19 cellular contexts compared by ENCODE assay signal in the genomic region with DNA sequence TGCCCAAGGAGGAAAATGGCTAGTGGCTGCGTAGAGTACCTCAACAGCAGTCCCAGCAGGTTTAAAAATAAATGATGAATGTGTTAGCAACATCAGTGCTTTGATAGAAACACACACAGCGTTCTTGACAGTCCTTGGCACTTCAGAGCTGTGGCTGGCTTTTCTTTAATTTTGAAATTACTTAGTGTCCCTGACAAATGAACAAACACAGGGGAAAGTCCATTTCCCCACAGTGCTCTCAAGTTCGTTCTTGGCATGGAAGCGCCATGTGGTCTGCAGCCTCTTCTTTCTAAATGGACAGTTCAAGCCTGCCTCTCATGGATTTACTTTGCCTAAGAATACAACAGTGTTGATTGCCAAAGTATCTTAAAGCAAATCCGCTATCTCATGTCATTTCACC.
DNase-seq lines count a peak whose midpoint lies in the region; ATAC-seq and TF ChIP-seq lines count a peak whose summit lies in the region.
"Had no signal": no experiment of that assay in that cellular context is flagged by ENCODE, and none has a peak within 500 bp of the region (broad histone marks: within the 10 kb centered on the region; RNA-seq: fewer than 3 reads in every experiment).

No MANE protein-coding gene starts in this region.

- no peak overlapping the region for H2BK15ac ChIP-seq in mesenchymal stem cell (ENCODE audit: low read depth, poor library complexity, severe bottlenecking)

- H4K8ac ChIP-seq in mesenchymal stem cell (ENCODE audit: low read length) = no peak overlapping the region

- no peak for TF ChIP-seq RAD21 in SK-N-SH (IDR thresholded peaks at IDR 0.05; ENCODE audit: low read length)

- H3K36me3 ChIP-seq in SK-N-SH (replicated peaks in 1 of 2; ENCODE audit: control insufficient read depth in 1 of 2, insufficient read depth in 2 of 2, low read length in 1 of 2) = no peaks in the 10 kb centered on the region
- no peaks in the 10 kb centered on the region for H3K36me3 ChIP-seq in SJSA1
- peaks cover 3% of the 10 kb centered on the region in 2 experiments for H3K36me3 ChIP-seq in mesenchymal stem cell (ENCODE audit: control insufficient read depth in 1 of 2, insufficient read depth in 2 of 2, low read depth in 1 of 2, low read length in 2 of 2)
- H3K36me3 ChIP-seq in smooth muscle cell (ENCODE audit: low read depth) = no peaks in the 10 kb centered on the region
- H3K36me3 ChIP-seq in body of pancreas (replicated peaks in 1 of 2; ENCODE audit: insufficient read depth in 1 of 2, low read depth in 2 of 2) = no peaks in the 10 kb centered on the region

- TF ChIP-seq CTCF in SK-N-SH (IDR thresholded peaks at IDR 0.05) (no peak), smooth muscle cell (IDR thresholded peaks at IDR 0.05; ENCODE audit: borderline replicate concordance, insufficient read depth, poor library complexity, severe bottlenecking) (no peak), body of pancreas (IDR thresholded peaks at IDR 0.05) (no peak)

- H4K20me1 ChIP-seq in SK-N-SH (ENCODE audit: insufficient read depth) (no peaks in the 10 kb centered on the region), smooth muscle cell (ENCODE audit: low read depth) (no peaks in the 10 kb centered on the region)

- POLR2A ChIA-PET in SK-N-SH (lab: Yijun Ruan, JAX) = no interaction called here

- no peak overlapping the region for H3K23ac ChIP-seq in mesenchymal stem cell (ENCODE audit: low read length in 2 of 2)

- no peaks in the 10 kb centered on the region for H3K9me2 ChIP-seq in SK-N-SH

- H3K4me1 ChIP-seq in SK-N-SH (ENCODE audit: control insufficient read depth in 1 of 2, insufficient read depth in 2 of 2, low read depth in 1 of 2, low read length in 1 of 2) (peaks cover 0 to 3% of the 10 kb centered on the region in 2 experiments; a peak in 1 of 4 replicates), SJSA1 (replicated peaks) (peaks cover 14% of the 10 kb centered on the region), mesenchymal stem cell (ENCODE audit: control insufficient read depth, insufficient read depth, low read depth, low read length) (peaks cover 16% of the 10 kb centered on the region), smooth muscle cell (ENCODE audit: low read depth) (peaks cover 9% of the 10 kb centered on the region), body of pancreas (no peaks in the 10 kb centered on the region)

- peak overlapping the region in 1 of 2 experiments; percentile 23 for H3K18ac ChIP-seq in mesenchymal stem cell (ENCODE audit: low read depth in 1 of 2, low read length in 2 of 2)

- peak overlapping the region; percentile 29 for H2BK120ac ChIP-seq in mesenchymal stem cell (ENCODE audit: low read depth, low read length)

- H4K91ac ChIP-seq in mesenchymal stem cell (ENCODE audit: low read length) = no peak overlapping the region

- CTCF ChIA-PET in SK-N-SH (lab: Yijun Ruan, JAX) = no interaction called here

- no peak for TF ChIP-seq POLR2A in body of pancreas (IDR thresholded peaks at IDR 0.05)

- peaks cover 14% of the 10 kb centered on the region for H3K79me1 ChIP-seq in mesenchymal stem cell (replicated peaks; ENCODE audit: low read length, poor library complexity, severe bottlenecking)

- 0 out of 2 replicates have a peak, but pooled peaks cover 12% of the 10 kb centered on the region for H3K9me3 ChIP-seq in SK-N-SH
- no peaks in the 10 kb centered on the region for H3K9me3 ChIP-seq in SJSA1 (replicated peaks)
- no peaks in the 10 kb centered on the region for H3K9me3 ChIP-seq in mesenchymal stem cell (ENCODE audit: control insufficient read depth, low read length)
- H3K9me3 ChIP-seq in smooth muscle cell (replicated peaks; ENCODE audit: low read depth) = no peaks in the 10 kb centered on the region
- H3K9me3 ChIP-seq in body of pancreas = peaks cover 0 to 8% (median 0%) of the 10 kb centered on the region in 3 donors

- H3K4me2 ChIP-seq in SK-N-SH (no peak overlapping the region), mesenchymal stem cell (ENCODE audit: low read length, poor library complexity, severe bottlenecking) (no peak overlapping the region), smooth muscle cell (peak overlapping the region; percentile 34)

- H3K27me3 ChIP-seq in SK-N-SH (ENCODE audit: insufficient read depth) (no peaks in the 10 kb centered on the region), SJSA1 (replicated peaks) (no peaks in the 10 kb centered on the region), mesenchymal stem cell (ENCODE audit: control insufficient read depth in 1 of 2, insufficient read depth in 1 of 2, low read length in 2 of 2) (no peaks in the 10 kb centered on the region), smooth muscle cell (ENCODE audit: low read depth) (no peaks in the 10 kb centered on the region), body of pancreas (no peaks in the 10 kb centered on the region)

- no peak overlapping the region for H2BK12ac ChIP-seq in mesenchymal stem cell (ENCODE audit: low read length in 2 of 2)

- no peak overlapping the region for H3K14ac ChIP-seq in mesenchymal stem cell (ENCODE audit: low read length in 2 of 2)

- H2AK5ac ChIP-seq in mesenchymal stem cell (ENCODE audit: low read length, severe bottlenecking) = peak overlapping the region; percentile 95

- H3K27ac ChIP-seq in SK-N-SH (ENCODE audit: low read depth in 2 of 2, low read length in 1 of 2) (peak overlapping the region in 1 of 2 experiments; percentile 86; a peak in 2 of 4 replicates), SJSA1 (peak overlapping the region; percentile 78), mesenchymal stem cell (ENCODE audit: low read length, poor library complexity, severe bottlenecking) (peak overlapping the region; percentile 94), smooth muscle cell (ENCODE audit: low read depth) (peak overlapping the region; percentile 96), body of pancreas (no peak overlapping the region)
- H3K27ac ChIP-seq: 22Rv1, C4-2B, SK-N-MC had no signal

- 47% methylated on average over 5 of the region's 5 CpGs for WGBS in SK-N-SH (ENCODE audit: low lambda C conversion rate)
- WGBS in mesenchymal stem cell = 81% methylated on average over 5 of the region's 5 CpGs
- WGBS in smooth muscle cell (ENCODE audit: low lambda C conversion rate) = over 99% methylated on average over 5 of the region's 5 CpGs
- 71 to 77% methylated on average over 5 of the region's 5 CpGs for WGBS in body of pancreas, 2 donors

- H3F3A ChIP-seq in SK-N-SH (replicated peaks; ENCODE audit: insufficient read depth) (no peaks in the 10 kb centered on the region), smooth muscle cell (ENCODE audit: low read depth) (peaks cover 15% of the 10 kb centered on the region)

- H3K79me2 ChIP-seq in SK-N-SH (ENCODE audit: insufficient read depth) (no peaks in the 10 kb centered on the region), smooth muscle cell (ENCODE audit: low read depth) (peaks cover 40% of the 10 kb centered on the region)

- H2BK5ac ChIP-seq in mesenchymal stem cell (ENCODE audit: low read depth, low read length, poor library complexity, severe bottlenecking) = peak overlapping the region; percentile 87

- peak overlapping the region; percentile 51; the same call in 1 of the 2 replicates for H3K9ac ChIP-seq in SK-N-SH
- peak overlapping the region; percentile 57 for H3K9ac ChIP-seq in mesenchymal stem cell (ENCODE audit: low read length)
- H3K9ac ChIP-seq in smooth muscle cell (ENCODE audit: low read depth) = peak overlapping the region; percentile 74

- ATAC-seq in SK-N-SH treated with all-trans-retinoic acid at 6 μM for 48 hours (no peak), body of pancreas (no peak)

- H2AFZ ChIP-seq in SK-N-SH (ENCODE audit: low read depth) (peak overlapping the region; percentile 35; the same call in 1 of the 2 replicates), mesenchymal stem cell (ENCODE audit: low read depth, low read length) (no peak overlapping the region), smooth muscle cell (ENCODE audit: low read depth) (no peak overlapping the region)

- DNase-seq in SK-N-SH (no peak), SJSA1 (ENCODE audit: low read depth in 1 of 2, low spot score in 2 of 2) (no peak), mesenchymal stem cell (peak; percentile 45), smooth muscle cell (lab: John Stamatoyannopoulos, UW; ENCODE audit: unreplicated experiment) (no peak), NCI-H345 treated with DMSO at 0.1 percent for 48 hours (lab: John Stamatoyannopoulos, UW; ENCODE audit: unreplicated experiment) (no peak), body of pancreas (no peak)
- DNase-seq in activated CD8-positive, alpha-beta memory T cell treated with anti-CD3 and anti-CD28 coated beads for 24 hours = no peak
- DNase-seq: COR-L47, DMS153, H7, Kasumi-1, NCI-H1930, NCI-H2171, NCI-H510A, NCI-H82 had no signal

- no peak overlapping the region for H3K4me3 ChIP-seq in SK-N-SH (ENCODE audit: low read depth in 2 of 2, low read length in 1 of 2)
- H3K4me3 ChIP-seq in SJSA1 = no peak overlapping the region
- H3K4me3 ChIP-seq in mesenchymal stem cell (ENCODE audit: insufficient read depth in 1 of 2, low read depth in 1 of 2, low read length in 2 of 2) = no peak overlapping the region
- H3K4me3 ChIP-seq in smooth muscle cell = no peak overlapping the region
- no peak overlapping the region for H3K4me3 ChIP-seq in body of pancreas
- H3K4me3 ChIP-seq: SK-N-MC had no signal

- H3K4ac ChIP-seq in mesenchymal stem cell (ENCODE audit: low read depth in 1 of 2, low read length in 2 of 2) = peak overlapping the region in 1 of 2 experiments; percentile 81

- intact Hi-C loops in body of pancreas (cut with DNase I) = no loop called here

- no peak for TF ChIP-seq EP300 in SK-N-SH (IDR thresholded peaks at IDR 0.05; ENCODE audit: borderline replicate concordance in 1 of 2, low read depth in 1 of 2, low read length in 1 of 2)

TF ChIP-seq in SK-N-SH, 30 proteins besides CTCF, POLR2A, EP300 and RAD21:
- TF ChIP-seq NFIC (IDR thresholded peaks at IDR 0.05; ENCODE audit: borderline replicate concordance) = no peak
- TF ChIP-seq FOXJ3 (CRISPR knock-in tag; IDR thresholded peaks at IDR 0.05) = no peak
- no peak for TF ChIP-seq EZH2phosphoT487 (IDR thresholded peaks at IDR 0.05; ENCODE audit: borderline replicate concordance, low read depth)
- TF ChIP-seq SIN3A (IDR thresholded peaks at IDR 0.05; ENCODE audit: borderline replicate concordance, low read depth, low read length) = no peak
TF ChIP-seq in SK-N-SH: peak in this region for 0.

TF ChIP-seq in SK-N-SH treated with all-trans-retinoic acid at 6 μM for 48 hours, 23 proteins besides CTCF, POLR2A, EP300 and RAD21 (continues in another document):
- no peak for TF ChIP-seq ZNF8 (CRISPR knock-in tag; IDR thresholded peaks at IDR 0.05)
- no peak for TF ChIP-seq ARNTL (CRISPR knock-in tag; IDR thresholded peaks at IDR 0.05; ENCODE audit: borderline replicate concordance, low read depth)
- no peak for TF ChIP-seq OSR1 (CRISPR knock-in tag; IDR thresholded peaks at IDR 0.05)
- TF ChIP-seq PPARA (CRISPR knock-in tag; IDR thresholded peaks at IDR 0.05; ENCODE audit: borderline replicate concordance) = no peak
- no peak for TF ChIP-seq SNAI2 (CRISPR knock-in tag; IDR thresholded peaks at IDR 0.05)

Comparison
In these comparisons a context has a peak if more than half of its experiments do, and no peak if none do; other contexts are left out.
1. H3K27ac ChIP-seq: peak in SJSA1 (single experiment), mesenchymal stem cell (single experiment) and smooth muscle cell (single experiment); none in body of pancreas (0 of 4).
2. Peak in every context shown above with its lines, with median percentiles within 50 percentile points of each other: H3K9ac ChIP-seq.